Comparison of ENCODE assay signal across 14 cellular contexts in the genomic region with DNA sequence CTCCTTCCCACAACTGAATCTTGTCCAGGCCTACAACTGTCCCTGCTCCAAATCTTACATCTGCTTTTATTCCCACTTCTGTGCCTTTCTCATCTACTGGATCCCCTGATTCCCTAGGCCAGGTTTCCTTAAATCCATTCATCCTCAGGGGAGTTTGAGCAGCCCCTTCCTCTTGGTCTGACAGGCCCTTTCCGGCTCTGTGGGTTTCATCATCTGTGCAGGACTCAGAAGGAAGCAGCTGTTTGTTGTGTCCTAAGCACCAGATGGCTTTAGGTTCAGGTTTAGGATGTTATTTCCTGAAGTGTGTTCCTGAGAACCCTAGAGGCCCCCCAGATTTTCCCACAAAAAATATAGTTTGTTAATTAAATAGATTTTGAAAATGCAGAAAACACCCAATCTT. TPM values are rescaled to one million over a fixed set of nuclear protein-coding genes. Genes with fewer than 3 reads are reported as not detected.
A peak's percentile ranks its signal among the peaks of the same experiment; 100 is the strongest.
DNase-seq lines count a peak whose midpoint lies in the region; ATAC-seq and TF ChIP-seq lines count a peak whose summit lies in the region.
"Had no signal": no experiment of that assay in that cellular context is flagged by ENCODE, and none has a peak within 500 bp of the region (broad histone marks: within the 10 kb centered on the region; RNA-seq: fewer than 3 reads in every experiment).

No MANE protein-coding gene starts in this region.

- TF ChIP-seq CTCF in esophagus muscularis mucosa (IDR thresholded peaks at IDR 0.05): no peak

- no peaks in the 10 kb centered on the region for H3K27me3 ChIP-seq in esophagus muscularis mucosa
- H3K27me3 ChIP-seq in skeletal muscle tissue (ENCODE audit: control insufficient read depth in 3 of 3, insufficient read depth in 3 of 3, low read length in 3 of 3): no peaks in the 10 kb centered on the region
- H3K27me3 ChIP-seq: Peyer's patch, right lobe of liver had no signal

- intact Hi-C loops in esophagus muscularis mucosa (cut with DNase I): no loop called here

- no peaks in the 10 kb centered on the region for H3K36me3 Mint-ChIP-seq in effector memory CD8-positive, alpha-beta T cell (ENCODE audit: insufficient read depth)

- H3K9ac ChIP-seq in skeletal muscle tissue (ENCODE audit: low read depth in 1 of 3, low read length in 3 of 3): no peak overlapping the region

- H3K27ac ChIP-seq in esophagus muscularis mucosa (replicated peaks in 1 of 4): peak overlapping the region in 3 of 4 donors; percentile 30 to 50 (median 50)
- peak overlapping the region; percentile 9 for H3K27ac ChIP-seq in skeletal muscle tissue (ENCODE audit: low read depth, low read length)
- H3K27ac ChIP-seq: right lobe of liver had no signal

- no peak overlapping the region for H3K27ac Mint-ChIP-seq in effector memory CD8-positive, alpha-beta T cell

- peak; percentile 36 for DNase-seq in NCI-H82 treated with DMSO at 0.1 percent for 48 hours (lab: John Stamatoyannopoulos, UW; ENCODE audit: unreplicated experiment)
- peak; percentile 42 for DNase-seq in esophagus muscularis mucosa (ENCODE audit: extremely low spot score)
- DNase-seq in NK-92 treated with Interleukin-12 subunit alpha and Interleukin-12 subunit beta, amount 100 ng/mL, for 24 hours (lab: John Stamatoyannopoulos, UW): no peak
- no peak for DNase-seq in effector memory CD8-positive, alpha-beta T cell
- DNase-seq: activated B cell treated with CpG ODN at 0.5 μM for 24 hours; activated T-cell treated with anti-CD3 and anti-CD28 coated beads, Interleukin-2, amount 50 U/mL, for 48 hours; Calu3; left colon; NCI-H1436 treated with DMSO at 0.1 percent for 48 hours; Peyer's patch; right lobe of liver had no signal

- no peaks in the 10 kb centered on the region for H3K9me3 ChIP-seq in esophagus muscularis mucosa
- H3K9me3 ChIP-seq in skeletal muscle tissue (ENCODE audit: control insufficient read depth in 3 of 3, low read length in 3 of 3): no peaks in the 10 kb centered on the region
- H3K9me3 ChIP-seq: Peyer's patch, right lobe of liver had no signal

- no peak overlapping the region for H3K4me3 ChIP-seq in esophagus muscularis mucosa
- H3K4me3 ChIP-seq in skeletal muscle tissue (ENCODE audit: low read length in 3 of 3): no peak overlapping the region
- H3K4me3 ChIP-seq: Peyer's patch, right lobe of liver had no signal

- no peak overlapping the region for H3K4me3 Mint-ChIP-seq in effector memory CD8-positive, alpha-beta T cell

- 67% methylated on average over 1 of the region's 1 CpG for WGBS in esophagus muscularis mucosa

- peak; percentile 29 for ATAC-seq in HG02852 (IDR thresholded peaks at IDR 0.05; ENCODE audit: unreplicated experiment)
- ATAC-seq in HG03442 (IDR thresholded peaks at IDR 0.05; ENCODE audit: unreplicated experiment): no peak
- ATAC-seq in effector memory CD8-positive, alpha-beta T cell (replicated peaks): no peak
- ATAC-seq: left colon had no signal

- H3K36me3 ChIP-seq in esophagus muscularis mucosa (no peaks in the 10 kb centered on the region), skeletal muscle tissue (ENCODE audit: control insufficient read depth in 3 of 3, insufficient read depth in 3 of 3, low read length in 3 of 3) (peaks cover 0 to 7% (median 0%) of the 10 kb centered on the region in 3 donors)
- H3K36me3 ChIP-seq: Peyer's patch, right lobe of liver had no signal

- no peak for TF ChIP-seq EP300 in esophagus muscularis mucosa (IDR thresholded peaks at IDR 0.05)

- peaks cover 76 to 97% (median 96%) of the 10 kb centered on the region in 4 donors for H3K4me1 ChIP-seq in esophagus muscularis mucosa
- H3K4me1 ChIP-seq in skeletal muscle tissue (ENCODE audit: control insufficient read depth in 3 of 3, insufficient read depth in 3 of 3, low read length in 3 of 3): peaks cover 56 to 78% (median 62%) of the 10 kb centered on the region in 3 donors
- H3K4me1 ChIP-seq: right lobe of liver had no signal

- H3K27me3 Mint-ChIP-seq in effector memory CD8-positive, alpha-beta T cell: peaks cover 23 to 29% of the 10 kb centered on the region in 2 donors
- H3K27me3 Mint-ChIP-seq: activated B cell treated with CpG ODN at 0.5 μM for 24 hours had no signal

- H3K9me3 Mint-ChIP-seq in effector memory CD8-positive, alpha-beta T cell: no peaks in the 10 kb centered on the region
- H3K9me3 Mint-ChIP-seq: activated B cell treated with CpG ODN at 0.5 μM for 24 hours had no signal

- H3K4me1 Mint-ChIP-seq in effector memory CD8-positive, alpha-beta T cell (ENCODE audit: low read depth in 2 of 2): no peaks in the 10 kb centered on the region

- TF ChIP-seq POLR2A in esophagus muscularis mucosa (IDR thresholded peaks at IDR 0.05; ENCODE audit: low read depth): no peak

RNA-seq across cellular contexts. Expression of a gene that starts 21.1 kb away (rescaled TPM):
- 10 to 100 TPM; 10.8 to 23.5 (median 14.3) TPM for total RNA-seq in esophagus muscularis mucosa
- total RNA-seq in skeletal muscle tissue: 11.0 TPM

Comparison
In these comparisons a context has a peak if more than half of its experiments do, and no peak if none do; other contexts are left out.
1. DNase-seq: peak in NCI-H82 treated with DMSO at 0.1 percent for 48 hours (single experiment) and esophagus muscularis mucosa (single experiment); none in NK-92 treated with Interleukin-12 subunit alpha and Interleukin-12 subunit beta, amount 100 ng/mL, for 24 hours (single experiment) and effector memory CD8-positive, alpha-beta T cell (0 of 3).